In genomic region chr6:36533321-36533720, GRCh38 we compare ENCODE assay signal across 21 cellular contexts.
"Had no signal": no experiment of that assay in that cellular context is flagged by ENCODE, and none has a peak within 500 bp of the region (broad histone marks: within the 10 kb centered on the region; RNA-seq: fewer than 3 reads in every experiment).

No MANE protein-coding gene starts in this region.

- H3K27ac Mint-ChIP-seq: activated CD4-positive, alpha-beta memory T cell treated with anti-CD3 and anti-CD28 coated beads for 36 hours; activated CD8-positive, alpha-beta memory T cell treated with anti-CD3 and anti-CD28 coated beads, Interleukin-2, amount 10 ng/mL, durations not matched to agents 7 days and 5 days had no signal

- H3K9me3 ChIP-seq: gastroesophageal sphincter, left lung, right atrium auricular region, tibial artery, uterus had no signal

- H3K4me3 Mint-ChIP-seq: activated CD4-positive, alpha-beta memory T cell treated with anti-CD3 and anti-CD28 coated beads for 36 hours; activated CD8-positive, alpha-beta memory T cell treated with anti-CD3 and anti-CD28 coated beads, Interleukin-2, amount 10 ng/mL, durations not matched to agents 7 days and 5 days; naive B cell had no signal

- H3K27me3 Mint-ChIP-seq: activated CD4-positive, alpha-beta memory T cell treated with anti-CD3 and anti-CD28 coated beads for 36 hours; activated CD8-positive, alpha-beta memory T cell treated with anti-CD3 and anti-CD28 coated beads, Interleukin-2, amount 10 ng/mL, durations not matched to agents 7 days and 5 days; activated naive CD4-positive, alpha-beta T cell treated with anti-CD3 and anti-CD28 coated beads, Interleukin-2, amount 50 U/mL, for 24 hours; naive B cell had no signal

- ATAC-seq: activated CD8-positive, alpha-beta memory T cell treated with anti-CD3 and anti-CD28 coated beads, Interleukin-2, amount 10 ng/mL, durations not matched to agents 7 days and 5 days; gastroesophageal sphincter; left lung had no signal

- H3K4me1 ChIP-seq: left lung, uterus had no signal

- H3K27me3 ChIP-seq: brain microvascular endothelial cell, gastroesophageal sphincter, hepatocyte, left lung, right atrium auricular region, tibial artery, uterus had no signal

- DNase-seq: activated CD4-positive, alpha-beta memory T cell treated with anti-CD3 and anti-CD28 coated beads for 36 hours; activated CD8-positive, alpha-beta memory T cell treated with anti-CD3 and anti-CD28 coated beads, Interleukin-2, amount 10 ng/mL, durations not matched to agents 7 days and 5 days; activated effector memory CD4-positive, alpha-beta T cell treated with anti-CD3 and anti-CD28 coated beads, Interleukin-2, amount 50 U/mL, for 16 hours; activated T-cell treated with anti-CD3 and anti-CD28 coated beads, Interleukin-2, amount 50 U/mL, for 1 hour; amygdala; brain microvascular endothelial cell; effector CD8-positive, alpha-beta T cell; left lung; mammary epithelial cell; naive B cell; nucleus accumbens; stimulated activated CD4-positive, alpha-beta T cell treated with anti-CD3 and anti-CD28 coated beads, Interleukin-4, amount 100 ng/mL, for 1 hour; stimulated activated naive CD4-positive, alpha-beta T cell; T-helper 1 cell; tibial artery; uterus had no signal

- H3K27ac ChIP-seq: brain microvascular endothelial cell, gastroesophageal sphincter, hepatocyte, left lung, right atrium auricular region, tibial artery, uterus, VCaP had no signal

- H3K36me3 ChIP-seq: uterus had no signal

- H3K9me3 Mint-ChIP-seq: activated CD4-positive, alpha-beta memory T cell treated with anti-CD3 and anti-CD28 coated beads for 36 hours; activated naive CD4-positive, alpha-beta T cell treated with anti-CD3 and anti-CD28 coated beads, Interleukin-2, amount 50 U/mL, for 24 hours; naive B cell had no signal

- H3K4me3 ChIP-seq: gastroesophageal sphincter, hepatocyte, left lung, right atrium auricular region, tibial artery, uterus had no signal
